Comparison of ENCODE assay signal across 8 cellular contexts in genomic region chr2:38748857-38749804, GRCh38. TPM values are rescaled to one million over a fixed set of nuclear protein-coding genes. Genes with fewer than 3 reads are reported as not detected.
DNase-seq lines count a peak whose midpoint lies in the region; ATAC-seq and TF ChIP-seq lines count a peak whose summit lies in the region.

No MANE protein-coding gene starts in this region.

- peaks cover 15% of the 10 kb centered on the region for H3K36me3 ChIP-seq in mesendoderm (ENCODE audit: control insufficient read depth, insufficient read depth, low read length)

- peak overlapping the region; percentile 100 for H3K9ac ChIP-seq in mesendoderm (ENCODE audit: low read length)

- H3K23ac ChIP-seq in mesendoderm (ENCODE audit: low read length): no peak overlapping the region

- TF ChIP-seq CTCF in astrocyte of the spinal cord (IDR thresholded peaks at IDR 0.05; ENCODE audit: low read depth, low read length): no peak

- H3K4me3 ChIP-seq in astrocyte of the spinal cord (ENCODE audit: low read depth, low read length): peak overlapping the region; percentile 96
- H3K4me3 ChIP-seq in mesendoderm (ENCODE audit: low read length): peak overlapping the region; percentile 100

- peaks cover 51% of the 10 kb centered on the region for H3K79me2 ChIP-seq in mesendoderm (ENCODE audit: control insufficient read depth, insufficient read depth, low read length)

- ATAC-seq in HG03442 (IDR thresholded peaks at IDR 0.05; ENCODE audit: unreplicated experiment) (no peak), HG03045 (IDR thresholded peaks at IDR 0.05; ENCODE audit: unreplicated experiment) (no peak)

- peak; percentile 14 for DNase-seq in stimulated activated CD4-positive, alpha-beta T cell treated with anti-CD3 and anti-CD28 coated beads, Interleukin-4, amount 100 ng/mL, for 24 hours
- DNase-seq in stimulated activated CD4-positive, alpha-beta T cell treated with anti-CD3 and anti-CD28 coated beads, Interleukin-4, amount 100 ng/mL, for 4 hours: no peak
- DNase-seq in astrocyte of the spinal cord (ENCODE audit: low read depth, low spot score) (no peak), mesendoderm (no peak), NCI-H187 treated with DMSO at 0.1 percent for 48 hours (lab: John Stamatoyannopoulos, UW) (no peak), midbrain (lab: John Stamatoyannopoulos, UW) (no peak)

- H2BK5ac ChIP-seq in mesendoderm (ENCODE audit: low read length): no peak overlapping the region

- H4K5ac ChIP-seq in mesendoderm (ENCODE audit: low read length): no peak overlapping the region

- no peak overlapping the region for H4K8ac ChIP-seq in mesendoderm (ENCODE audit: low read depth, low read length)

- H2BK120ac ChIP-seq in mesendoderm (ENCODE audit: low read depth, low read length): no peak overlapping the region

- H2BK15ac ChIP-seq in mesendoderm (replicated peaks; ENCODE audit: low read depth): no peak overlapping the region

- H3K27ac ChIP-seq in mesendoderm (ENCODE audit: low read depth, low read length): no peak overlapping the region

- peak overlapping the region; percentile 100 for H3K56ac ChIP-seq in mesendoderm (ENCODE audit: low read length)

- peaks cover 2% of the 10 kb centered on the region for H3K79me1 ChIP-seq in mesendoderm (ENCODE audit: low read length)

- H3K18ac ChIP-seq in mesendoderm (ENCODE audit: low read length): no peak overlapping the region

- H3K4ac ChIP-seq in mesendoderm (ENCODE audit: low read depth, low read length): no peak overlapping the region

- in situ Hi-C loops in astrocyte of the spinal cord (cut with HindIII; ENCODE audit: low sequenced_read_pairs): no loop called here

- H3K4me1 ChIP-seq in mesendoderm (ENCODE audit: control insufficient read depth, low read depth, low read length): no peaks in the 10 kb centered on the region

- H3K27me3 ChIP-seq in mesendoderm (ENCODE audit: insufficient read depth, low read length, poor library complexity): no peaks in the 10 kb centered on the region

- WGBS in mesendoderm (ENCODE audit: extremely low coverage, insufficient coverage, low lambda C conversion rate): 100% methylated on average over 3 of the region's 27 CpGs

- H3K4me2 ChIP-seq in mesendoderm (ENCODE audit: low read length): peak overlapping the region; percentile 93

- H2AK5ac ChIP-seq in mesendoderm (ENCODE audit: low read length): no peak overlapping the region

RNA-seq across cellular contexts. Expression of gene SRSF7, which starts 2.0 kb away (rescaled TPM):
- polyA plus RNA-seq in mesendoderm (2013, experiment 1 of 2): 517 TPM
- 531 TPM for polyA plus RNA-seq in mesendoderm (2013, experiment 2 of 2)

RNA-seq across cellular contexts. Expression of gene GEMIN6, which starts 28.9 kb away (rescaled TPM):
- polyA plus RNA-seq in mesendoderm (2013, experiment 1 of 2): 16.9 TPM
- 17.8 TPM for polyA plus RNA-seq in mesendoderm (2013, experiment 2 of 2)
